15 cellular contexts compared by ENCODE assay signal in the genomic region with DNA sequence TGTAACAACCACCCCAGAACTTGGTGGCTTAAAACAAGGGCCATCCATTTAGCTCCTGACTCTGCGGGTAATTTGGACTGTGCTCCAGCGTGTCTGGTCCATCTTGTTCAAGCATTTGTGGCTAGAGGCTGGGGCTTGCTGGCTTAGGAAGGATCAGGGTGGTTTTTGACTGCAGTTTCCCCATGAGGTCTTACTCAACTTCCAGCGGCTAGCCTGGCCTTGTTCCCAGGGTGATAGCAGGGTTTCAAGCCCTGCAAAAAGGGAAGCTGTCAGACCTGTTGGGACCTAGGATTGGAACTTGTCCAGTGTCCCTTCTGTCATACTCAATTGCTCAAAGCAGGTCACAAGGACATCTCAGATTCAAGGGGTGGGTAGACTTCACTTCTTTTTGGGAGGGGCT.
A peak's percentile ranks its signal among the peaks of the same experiment; 100 is the strongest.
DNase-seq lines count a peak whose midpoint lies in the region; ATAC-seq and TF ChIP-seq lines count a peak whose summit lies in the region.
"Had no signal": no experiment of that assay in that cellular context is flagged by ENCODE, and none has a peak within 500 bp of the region (broad histone marks: within the 10 kb centered on the region; RNA-seq: fewer than 3 reads in every experiment).

No MANE protein-coding gene starts in this region.

- no peak for TF ChIP-seq EP300 in stomach (IDR thresholded peaks at IDR 0.05)

- no peak overlapping the region for H3K27ac ChIP-seq in stomach
- H3K27ac ChIP-seq: GM23248 had no signal

- no peak overlapping the region for H3K4me3 ChIP-seq in stomach
- H3K4me3 ChIP-seq in BE2C (ENCODE audit: low read depth, low read length), result no peak overlapping the region
- H3K4me3 ChIP-seq: GM23248 had no signal

- H3K27me3 ChIP-seq in stomach, result peaks cover 0 to 4% (median 0%) of the 10 kb centered on the region in 3 donors
- peaks cover 3% of the 10 kb centered on the region for H3K27me3 ChIP-seq in BE2C

- 60 to 86% (median 67%) methylated on average over 3 of the region's 3 CpGs for WGBS in stomach, 5 donors

- no peaks in the 10 kb centered on the region for H3K9me3 ChIP-seq in stomach
- no peaks in the 10 kb centered on the region for H3K9me3 ChIP-seq in BE2C

- peak; percentile 24 for DNase-seq in HT-29 (ENCODE audit: low spot score)
- peak; percentile 86 for DNase-seq in SIG-M5 treated with dmso at 0.1 percent for 504 hours (lab: John Stamatoyannopoulos, UW; ENCODE audit: unreplicated experiment)
- DNase-seq in left ventricle myocardium superior, result peak; percentile 41
- DNase-seq in stomach, result peak; percentile 43
- no peak for DNase-seq in DMS 273 treated with DMSO at 0.1 percent for 48 hours (lab: John Stamatoyannopoulos, UW)
- no peak for DNase-seq in BE2C
- DNase-seq in DMS53 (lab: John Stamatoyannopoulos, UW), result no peak
- DNase-seq: activated CD4-positive, CD25-positive, alpha-beta regulatory T cell treated with anti-CD3 and anti-CD28 coated beads, Interleukin-2, amount 50 U/mL, for 72 hours; DMS153; effector CD4-positive, alpha-beta T cell; GM23248; NCI-H1048; NCI-H82; T-helper 2 cell had no signal

- no peak for TF ChIP-seq CTCF in stomach (IDR thresholded peaks at IDR 0.05)
- TF ChIP-seq CTCF in BE2C (IDR thresholded peaks at IDR 0.05; ENCODE audit: low read depth, low read length), result no peak

- TF ChIP-seq POLR2A in stomach (IDR thresholded peaks at IDR 0.05), result no peak

- H3K36me3 ChIP-seq in stomach (no peaks in the 10 kb centered on the region), BE2C (no peaks in the 10 kb centered on the region)

- no peaks in the 10 kb centered on the region for H3K4me1 ChIP-seq in stomach
- H3K4me1 ChIP-seq in BE2C, result no peaks in the 10 kb centered on the region

- peak; percentile 47 for ATAC-seq in left ventricle myocardium superior
- no peak for ATAC-seq in GM21360 (IDR thresholded peaks at IDR 0.05; ENCODE audit: unreplicated experiment)

- intact Hi-C loops in left ventricle myocardium superior (cut with micrococcal nuclease) (no loop called here), stomach (cut with DNase I; ENCODE audit: low total_unique reads) (no loop called here)

Comparison
In these comparisons a context has a peak if more than half of its experiments do, and no peak if none do; other contexts are left out.
1. DNase-seq: peak in HT-29 (single experiment), SIG-M5 treated with dmso at 0.1 percent for 504 hours (single experiment), left ventricle myocardium superior (single experiment) and stomach (single experiment); none in DMS 273 treated with DMSO at 0.1 percent for 48 hours (single experiment), BE2C (single experiment) and DMS53 (single experiment).